8 cellular contexts compared by ENCODE assay signal in genomic region chrX:115344885-115345653, GRCh38. TPM values are rescaled to one million over a fixed set of nuclear protein-coding genes. Genes with fewer than 3 reads are reported as not detected.
DNase-seq lines count a peak whose midpoint lies in the region; ATAC-seq and TF ChIP-seq lines count a peak whose summit lies in the region.

No MANE protein-coding gene starts in this region.

- peak overlapping the region in 1 of 2 donors; percentile 22 for H3K9ac ChIP-seq in liver (ENCODE audit: low read depth in 1 of 2, low read length in 2 of 2)

- DNase-seq in HAP-1 (ENCODE audit: low spot score in 2 of 2) = peak; percentile 56 to 85
- peak; percentile 96 for DNase-seq in NCI-H748 treated with DMSO at 0.1 percent for 48 hours (lab: John Stamatoyannopoulos, UW)
- peak; percentile 26 to 88 (median 80) for DNase-seq in dorsolateral prefrontal cortex
- DNase-seq in testis = peak; percentile 74
- DNase-seq in activated CD4-positive, alpha-beta T cell treated with anti-CD3 and anti-CD28 coated beads for 4 hours = no peak

- H3K27me3 ChIP-seq in HAP-1 (ENCODE audit: low read depth) (no peaks in the 10 kb centered on the region), dorsolateral prefrontal cortex (peaks cover 0 to 56% (median 20%) of the 10 kb centered on the region in 45 donors), liver (ENCODE audit: control insufficient read depth in 4 of 4, insufficient read depth in 4 of 4, low read length in 3 of 4) (peaks cover 0 to 2% (median 0%) of the 10 kb centered on the region in 4 donors), testis (no peaks in the 10 kb centered on the region)

- peaks cover 16% of the 10 kb centered on the region for H3K4me1 ChIP-seq in HAP-1
- peaks cover 3 to 19% (median 10%) of the 10 kb centered on the region in 4 donors for H3K4me1 ChIP-seq in liver (ENCODE audit: control insufficient read depth in 4 of 4, insufficient read depth in 4 of 4, low read length in 3 of 4)
- H3K4me1 ChIP-seq in testis = no peaks in the 10 kb centered on the region

- 8% methylated on average over 3 of the region's 3 CpGs for WGBS in liver
- 27 to 50% methylated on average over 2 to 3 of the region's 3 CpGs for WGBS in testis, 2 donors

- H3K9me3 ChIP-seq in HAP-1 = no peaks in the 10 kb centered on the region
- no peaks in the 10 kb centered on the region for H3K9me3 ChIP-seq in liver (ENCODE audit: control insufficient read depth in 4 of 4, low read length in 3 of 4)
- no peaks in the 10 kb centered on the region for H3K9me3 ChIP-seq in testis

- H3K27ac ChIP-seq in dorsolateral prefrontal cortex = peak overlapping the region in 57 of 59 donors; percentile 13 to 91 (median 79)
- H3K27ac ChIP-seq in liver (ENCODE audit: low read depth in 1 of 2, low read length in 2 of 2) = peak overlapping the region; percentile 79 to 98
- peak overlapping the region; percentile 18 to 36 for H3K27ac ChIP-seq in testis

- no peak for ATAC-seq in GM18519 (IDR thresholded peaks at IDR 0.05; ENCODE audit: low FRiP score, unreplicated experiment)
- ATAC-seq in HG02678 (IDR thresholded peaks at IDR 0.05; ENCODE audit: unreplicated experiment) = no peak

- intact Hi-C loops in dorsolateral prefrontal cortex (cut with DNase I) = no loop called here
- intact Hi-C loops in testis (cut with DNase I; ENCODE audit: low total_unique reads) = no loop called here

- in situ Hi-C loops in HAP-1 (cut with MboI; ENCODE audit: low sequenced_read_pairs) = no loop called here

- H3K4me3 ChIP-seq in HAP-1 (no peak overlapping the region), dorsolateral prefrontal cortex (peak overlapping the region in 1 of 59 donors; percentile 8), liver (ENCODE audit: low read depth in 1 of 3, low read length in 3 of 3) (no peak overlapping the region), testis (no peak overlapping the region)

- H3K36me3 ChIP-seq in HAP-1 (replicated peaks) (no peaks in the 10 kb centered on the region), liver (ENCODE audit: control insufficient read depth in 4 of 4, insufficient read depth in 3 of 4, low read depth in 1 of 4, low read length in 3 of 4) (no peaks in the 10 kb centered on the region), testis (ENCODE audit: low read depth, missing control alignments) (no peaks in the 10 kb centered on the region)

- peak in 6 of 56 donors; percentile 8 to 22 (median 17) for TF ChIP-seq CTCF in dorsolateral prefrontal cortex (IDR thresholded peaks at IDR 0.05 in 54 of 56, conservative IDR thresholded peaks at IDR 0.05 in 2 of 56; ENCODE audit: low read depth in 1 of 56, partially characterized antibody in 56 of 56)
- no peak for TF ChIP-seq CTCF in liver (IDR thresholded peaks at IDR 0.05; ENCODE audit: low read depth, low read length, missing input control)
- TF ChIP-seq CTCF in testis (IDR thresholded peaks at IDR 0.05) = no peak

- no peak for TF ChIP-seq POLR2A in testis (IDR thresholded peaks at IDR 0.05)

- peak; percentile 37 to 39 for TF ChIP-seq RAD21 in liver (IDR thresholded peaks at IDR 0.05)

TF ChIP-seq in liver, 16 proteins besides CTCF, POLR2A, EP300 and RAD21:
- TF ChIP-seq EGR1 (IDR thresholded peaks at IDR 0.05; ENCODE audit: low read depth in 2 of 2) (no peak), YY1 (IDR thresholded peaks at IDR 0.05) (peak; percentile 32), FOXA2 (IDR thresholded peaks at IDR 0.05) (no peak), REST (IDR thresholded peaks at IDR 0.05) (no peak), GABPA (IDR thresholded peaks at IDR 0.05 in 1 of 2, conservative IDR thresholded peaks at IDR 0.05 in 1 of 2) (no peak), SP1 (IDR thresholded peaks at IDR 0.05) (peak; percentile 97), JUND (IDR thresholded peaks at IDR 0.05) (peak; percentile 63 to 65), HNF4G (IDR thresholded peaks at IDR 0.05) (peak; percentile 81), TAF1 (conservative IDR thresholded peaks at IDR 0.05) (peak; percentile 68), HNF4A (conservative IDR thresholded peaks at IDR 0.05) (peak; percentile 86 to 94), RXRA (IDR thresholded peaks at IDR 0.05) (peak; percentile 81 to 83), FOXA1 (IDR thresholded peaks at IDR 0.05) (no peak), NR2F2 (IDR thresholded peaks at IDR 0.05) (no peak)
- TF ChIP-seq, protein P1, sequence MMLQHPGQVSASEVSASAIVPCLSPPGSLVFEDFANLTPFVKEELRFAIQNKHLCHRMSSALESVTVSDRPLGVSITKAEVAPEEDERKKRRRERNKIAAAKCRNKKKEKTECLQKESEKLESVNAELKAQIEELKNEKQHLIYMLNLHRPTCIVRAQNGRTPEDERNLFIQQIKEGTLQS (IDR thresholded peaks at IDR 0.05) = peak; percentile 41
- TF ChIP-seq, protein P2, sequence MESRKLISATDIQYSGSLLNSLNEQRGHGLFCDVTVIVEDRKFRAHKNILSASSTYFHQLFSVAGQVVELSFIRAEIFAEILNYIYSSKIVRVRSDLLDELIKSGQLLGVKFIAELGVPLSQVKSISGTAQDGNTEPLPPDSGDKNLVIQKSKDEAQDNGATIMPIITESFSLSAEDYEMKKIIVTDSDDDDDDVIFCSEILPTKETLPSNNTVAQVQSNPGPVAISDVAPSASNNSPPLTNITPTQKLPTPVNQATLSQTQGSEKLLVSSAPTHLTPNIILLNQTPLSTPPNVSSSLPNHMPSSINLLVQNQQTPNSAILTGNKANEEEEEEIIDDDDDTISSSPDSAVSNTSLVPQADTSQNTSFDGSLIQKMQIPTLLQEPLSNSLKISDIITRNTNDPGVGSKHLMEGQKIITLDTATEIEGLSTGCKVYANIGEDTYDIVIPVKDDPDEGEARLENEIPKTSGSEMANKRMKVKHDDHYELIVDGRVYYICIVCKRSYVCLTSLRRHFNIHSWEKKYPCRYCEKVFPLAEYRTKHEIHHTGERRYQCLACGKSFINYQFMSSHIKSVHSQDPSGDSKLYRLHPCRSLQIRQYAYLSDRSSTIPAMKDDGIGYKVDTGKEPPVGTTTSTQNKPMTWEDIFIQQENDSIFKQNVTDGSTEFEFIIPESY (IDR thresholded peaks at IDR 0.05) = no peak
- TF ChIP-seq, protein P3, sequence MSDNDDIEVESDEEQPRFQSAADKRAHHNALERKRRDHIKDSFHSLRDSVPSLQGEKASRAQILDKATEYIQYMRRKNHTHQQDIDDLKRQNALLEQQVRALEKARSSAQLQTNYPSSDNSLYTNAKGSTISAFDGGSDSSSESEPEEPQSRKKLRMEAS (IDR thresholded peaks at IDR 0.05) = peak; percentile 39

RNA-seq across cellular contexts. Expression of gene LUZP4, which starts 55.6 kb away (rescaled TPM):
- not detected for total RNA-seq in dorsolateral prefrontal cortex
- not detected for total RNA-seq in liver
- not detected for polyA plus RNA-seq in liver
- total RNA-seq in testis = 10 to 100 TPM in 1 of 2 donors, 1 to 10 TPM in 1; 9.4 to 13.7 TPM
- 11.2 TPM for polyA plus RNA-seq in testis (ENCODE audit: insufficient read depth, low read depth, low replicate concordance)

Comparison
In these comparisons a context has a peak if more than half of its experiments do, and no peak if none do; other contexts are left out.
1. DNase-seq: peak in HAP-1 (2 of 2), NCI-H748 treated with DMSO at 0.1 percent for 48 hours (single experiment), dorsolateral prefrontal cortex (10 of 10) and testis (single experiment); none in activated CD4-positive, alpha-beta T cell treated with anti-CD3 and anti-CD28 coated beads for 4 hours (0 of 2).
2. H3K27ac ChIP-seq: peak in every context shown above with its lines; median percentile 88 in liver; 79 in dorsolateral prefrontal cortex; 27 in testis.
3. RNA of gene LUZP4, which starts 55.6 kb away (total RNA-seq): 9.4 to 13.7 TPM in testis; not detected in dorsolateral prefrontal cortex and not detected in liver; every median in the first group is over 4 times any median in the second.